8 cellular contexts compared by ENCODE assay signal in genomic region chr16:71961066-71962039, GRCh38. TPM values are rescaled to one million over a fixed set of nuclear protein-coding genes. Genes with fewer than 3 reads are reported as not detected.
DNase-seq lines count a peak whose midpoint lies in the region; ATAC-seq, FAIRE-seq and TF ChIP-seq lines count a peak whose summit lies in the region.

No MANE protein-coding gene starts in this region.

- H3K4me3 ChIP-seq in MG63 (no peak overlapping the region), osteoblast (ENCODE audit: insufficient read depth, low read length) (no peak overlapping the region), thyroid gland (replicated peaks in 1 of 3) (no peak overlapping the region)

- peak overlapping the region; percentile 74 for H2AFZ ChIP-seq in osteoblast (ENCODE audit: low read length)

- TF ChIP-seq CTCF in D721Med (IDR thresholded peaks at IDR 0.05; ENCODE audit: insufficient read depth, missing control alignments) = peak; percentile 96
- peak; percentile 89 for TF ChIP-seq CTCF in osteoblast (IDR thresholded peaks at IDR 0.05; ENCODE audit: extremely low read depth, low read depth, low read length)
- peak; percentile 34 to 81 (median 72) for TF ChIP-seq CTCF in thyroid gland (IDR thresholded peaks at IDR 0.05)

- peak; percentile 77 for ATAC-seq in GM21576 (IDR thresholded peaks at IDR 0.05; ENCODE audit: unreplicated experiment)

- FAIRE-seq in D721Med (lab: Jason Lieb, UNC) (no peak), frontal cortex (lab: Jason Lieb, UNC) (no peak)

- 56 to 57% methylated on average over 14 of the region's 14 CpGs for WGBS in thyroid gland, 2 donors

- intact Hi-C loops in thyroid gland (cut with DNase I) = loop anchor here (10.0 kb wide), 1 partner anchor 77 kb away; the partner anchor contains the start of gene ZNF821

- no peaks in the 10 kb centered on the region for H4K20me1 ChIP-seq in osteoblast (ENCODE audit: insufficient read depth, low read length)

- H3K9me3 ChIP-seq in MG63 = no peaks in the 10 kb centered on the region
- H3K9me3 ChIP-seq in osteoblast (ENCODE audit: low read depth, low read length) = no peaks in the 10 kb centered on the region
- no peaks in the 10 kb centered on the region for H3K9me3 ChIP-seq in thyroid gland

- no peaks in the 10 kb centered on the region for H3K79me2 ChIP-seq in osteoblast (ENCODE audit: insufficient read depth, low read length)

- H3K36me3 ChIP-seq in MG63 (no peaks in the 10 kb centered on the region), osteoblast (ENCODE audit: insufficient read depth, low read length) (no peaks in the 10 kb centered on the region), thyroid gland (no peaks in the 10 kb centered on the region)

- H3K27me3 ChIP-seq in MG63 (no peaks in the 10 kb centered on the region), osteoblast (ENCODE audit: insufficient read depth, low read length) (peaks cover 9% of the 10 kb centered on the region), thyroid gland (no peaks in the 10 kb centered on the region)

- DNase-seq in D721Med (ENCODE audit: insufficient read length, low spot score) (peak; percentile 18), MG63 (peak; percentile 66), SHP77 (lab: John Stamatoyannopoulos, UW) (peak; percentile 67 to 75), frontal cortex (ENCODE audit: low spot score in 2 of 2) (peak; percentile 50 to 69), osteoblast (ENCODE audit: insufficient read length, low spot score, missing footprints) (peak; percentile 94), thyroid gland (peak; percentile 76 to 85)
- DNase-seq in activated T-helper 9 cell treated with anti-CD3 and anti-CD28 coated beads, Interleukin-2, amount 50 U/mL, for 16 hours (ENCODE audit: low read depth) = peak; percentile 65

- H3K27ac ChIP-seq in osteoblast (ENCODE audit: low read depth, low read length) (no peak overlapping the region), thyroid gland (no peak overlapping the region)

- H3K4me1 ChIP-seq in osteoblast (ENCODE audit: insufficient read depth, low read length) (no peaks in the 10 kb centered on the region), thyroid gland (no peaks in the 10 kb centered on the region)

- TF ChIP-seq POLR2A in thyroid gland (IDR thresholded peaks at IDR 0.05) = no peak

- H3K4me2 ChIP-seq in osteoblast (ENCODE audit: insufficient read depth, low read length) = peak overlapping the region; percentile 23

RNA-seq across cellular contexts. Expression of gene PKD1L3, which starts 38.8 kb away (rescaled TPM):
- not detected in 2 replicates for total RNA-seq in MG63 (2014; rRNA removed; shearing (Covaris generic); ENCODE audit: low replicate concordance)
- total RNA-seq in frontal cortex (under 0.01 TPM), osteoblast (not detected in 2 replicates), thyroid gland (under 1 TPM; 0.17 to 0.59 (median 0.55) TPM)

RNA-seq across cellular contexts. Expression of gene DHODH, which starts 47.2 kb away (rescaled TPM):
- 4.5 and 12.8 TPM in 2 replicates for total RNA-seq in MG63 (2014; rRNA removed; shearing (Covaris generic); ENCODE audit: low replicate concordance)
- total RNA-seq in frontal cortex (2.4 TPM), osteoblast (3.2 and 4.7 TPM in 2 replicates), thyroid gland (10 to 100 TPM in 1 of 4 donors, 1 to 10 TPM in 3; 5.5 to 13.4 (median 7.4) TPM)

Comparison
In these comparisons a context has a peak if more than half of its experiments do, and no peak if none do; other contexts are left out.
1. DNase-seq: peak in every context shown above with its lines; median percentile 94 in osteoblast; 80 in thyroid gland; 71 in SHP77; 66 in MG63; 65 in activated T-helper 9 cell treated with anti-CD3 and anti-CD28 coated beads, Interleukin-2, amount 50 U/mL, for 16 hours; 60 in frontal cortex; 18 in D721Med.